ENCODE assay signal across 1 cellular context in genomic region chr1:76766381-76766780, GRCh38.
TF ChIP-seq lines count a peak whose summit lies in the region.

No MANE protein-coding gene starts in this region.

TF ChIP-seq in H1, 55 proteins besides CTCF, POLR2A, EP300 and RAD21 (continued from another document):
- TF ChIP-seq BCL11A (IDR thresholded peaks at IDR 0.05; ENCODE audit: low read depth in 2 of 2, low read length in 2 of 2): no peak
- no peak for TF ChIP-seq BACH1 (IDR thresholded peaks at IDR 0.05; ENCODE audit: low read length)
- TF ChIP-seq SP1 (IDR thresholded peaks at IDR 0.05; ENCODE audit: low read depth, low read length): no peak
- no peak for TF ChIP-seq TCF12 (IDR thresholded peaks at IDR 0.05; ENCODE audit: low read depth, low read length)
- TF ChIP-seq TAF7 (optimal IDR thresholded peaks at IDR 0.05; ENCODE audit: borderline replicate concordance, low read depth, low read length): no peak
- no peak for TF ChIP-seq USF2 (IDR thresholded peaks at IDR 0.05; ENCODE audit: low read length)
